In the genomic region with DNA sequence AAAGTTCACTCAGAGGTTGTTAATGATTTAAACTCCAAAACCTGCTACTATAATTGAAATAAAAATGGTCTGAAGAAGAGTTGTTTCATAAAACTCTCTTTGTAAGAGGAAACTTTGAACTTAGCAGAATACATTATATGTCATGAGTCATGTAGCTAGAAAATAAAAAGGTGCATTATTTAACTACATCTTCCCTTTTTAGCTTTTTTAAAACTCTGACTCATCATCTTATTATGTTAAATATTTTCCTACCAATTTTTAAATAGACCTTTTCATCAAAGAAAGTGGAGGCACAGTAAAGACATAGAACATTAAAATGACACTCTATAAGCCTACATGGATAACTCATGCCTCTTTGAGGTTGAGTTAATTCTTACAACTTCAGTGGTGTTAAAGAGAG, we compare ENCODE assay signal across 10 cellular contexts. TPM values are rescaled to one million over a fixed set of nuclear protein-coding genes. Genes with fewer than 3 reads are reported as not detected.
DNase-seq lines count a peak whose midpoint lies in the region; FAIRE-seq and TF ChIP-seq lines count a peak whose summit lies in the region.
"Had no signal": no experiment of that assay in that cellular context is flagged by ENCODE, and none has a peak within 500 bp of the region (broad histone marks: within the 10 kb centered on the region; RNA-seq: fewer than 3 reads in every experiment).

No MANE protein-coding gene starts in this region.

- H3K4me1 ChIP-seq in astrocyte (ENCODE audit: insufficient read depth, low read length) = peaks cover 23% of the 10 kb centered on the region

- peak overlapping the region; percentile 99 for H3K9ac ChIP-seq in astrocyte (ENCODE audit: low read length)

- H3K4me3 Mint-ChIP-seq in astrocyte (ENCODE audit: unreplicated experiment) = no peak overlapping the region
- peak overlapping the region; percentile 98 for H3K4me3 Mint-ChIP-seq in neural crest cell

- peak overlapping the region; percentile 97 for H3K27ac ChIP-seq in astrocyte (ENCODE audit: low read depth, low read length)

- H3K79me2 ChIP-seq in astrocyte (ENCODE audit: insufficient read depth, low read length) = peaks cover 22% of the 10 kb centered on the region

- H3K4me1 Mint-ChIP-seq in astrocyte (ENCODE audit: low read depth, unreplicated experiment) = peaks cover 15% of the 10 kb centered on the region
- H3K4me1 Mint-ChIP-seq in neural crest cell = peaks cover 34% of the 10 kb centered on the region

- H3K36me3 ChIP-seq in astrocyte (ENCODE audit: insufficient read depth, low read length) = no peaks in the 10 kb centered on the region

- H3K9me3 ChIP-seq in astrocyte (ENCODE audit: insufficient read depth, low read depth, low read length) = no peaks in the 10 kb centered on the region

- no peak overlapping the region for H2AFZ ChIP-seq in astrocyte (ENCODE audit: low read depth, low read length)

- no peaks in the 10 kb centered on the region for H3K9me3 Mint-ChIP-seq in astrocyte (ENCODE audit: unreplicated experiment)
- no peaks in the 10 kb centered on the region for H3K9me3 Mint-ChIP-seq in neural crest cell

- H4K20me1 ChIP-seq in astrocyte (ENCODE audit: insufficient read depth, low read length) = peaks cover 3% of the 10 kb centered on the region

- H3K27me3 ChIP-seq in astrocyte (ENCODE audit: insufficient read depth, low read length) = no peaks in the 10 kb centered on the region

- H3K36me3 Mint-ChIP-seq in astrocyte (ENCODE audit: low read depth, unreplicated experiment) (no peaks in the 10 kb centered on the region), neural crest cell (ENCODE audit: low read depth) (no peaks in the 10 kb centered on the region)

- TF ChIP-seq CTCF in astrocyte (IDR thresholded peaks at IDR 0.05; ENCODE audit: insufficient read depth, low read depth, low read length) = no peak
- no peak for TF ChIP-seq CTCF in neural crest cell (conservative IDR thresholded peaks at IDR 0.05)
- TF ChIP-seq CTCF in GM20000 (IDR thresholded peaks at IDR 0.05; ENCODE audit: extremely low read depth, missing control alignments) = no peak

- peak overlapping the region; percentile 99 for H3K4me3 ChIP-seq in astrocyte (ENCODE audit: insufficient read depth, low read depth, low read length)

- DNase-seq in COLO829 (ENCODE audit: low spot score) (peak; percentile 86), HT1080 (ENCODE audit: low read depth) (peak; percentile 76), astrocyte (ENCODE audit: low read depth) (peak; percentile 70), neural crest cell (ENCODE audit: low read depth, low spot score) (no peak), NCI-H2196 (lab: John Stamatoyannopoulos, UW; ENCODE audit: unreplicated experiment) (no peak), NCI-H510A treated with DMSO at 0.1 percent for 48 hours (lab: John Stamatoyannopoulos, UW) (no peak), GM20000 (ENCODE audit: low spot score) (no peak)
- DNase-seq in effector CD4-positive, alpha-beta T cell = no peak
- DNase-seq: NCI-H1048, posterior cingulate gyrus had no signal

- H3K27ac Mint-ChIP-seq in astrocyte (ENCODE audit: unreplicated experiment) = peak overlapping the region; percentile 21
- H3K27ac Mint-ChIP-seq in neural crest cell (ENCODE audit: unreplicated experiment) = no peak overlapping the region

- H3K27me3 Mint-ChIP-seq in astrocyte (ENCODE audit: low read depth, unreplicated experiment) = peaks cover 3% of the 10 kb centered on the region
- H3K27me3 Mint-ChIP-seq in neural crest cell (ENCODE audit: low read depth) = peaks cover 16% of the 10 kb centered on the region

- peak; percentile 76 for FAIRE-seq in astrocyte (lab: Jason Lieb, UNC)

- peak overlapping the region; percentile 97 for H3K4me2 ChIP-seq in astrocyte (ENCODE audit: low read length)

RNA-seq across cellular contexts. Expression of a gene that starts 1.2 kb away (rescaled TPM):
- total RNA-seq in HT1080 (2014; rRNA removed; shearing (Covaris generic)) = 5.8 and 6.7 TPM in 2 replicates
- polyA plus RNA-seq in HT1080 (2015; cell fraction: cytosol; rRNA removed) = 7.7 and 19.5 TPM in 2 replicates
- polyA plus RNA-seq in HT1080 (2015; cell fraction: nucleus; rRNA removed) = 26.2 and 35.2 TPM in 2 replicates
- 35.7 and 39.7 TPM in 2 replicates for total RNA-seq in astrocyte
- total RNA-seq in neural crest cell = 13.0 and 21.2 TPM in 2 replicates

Comparison
In these comparisons a context has a peak if more than half of its experiments do, and no peak if none do; other contexts are left out.
1. DNase-seq: peak in COLO829 (single experiment), HT1080 (single experiment) and astrocyte (single experiment); none in neural crest cell (single experiment), NCI-H2196 (single experiment), NCI-H510A treated with DMSO at 0.1 percent for 48 hours (single experiment), GM20000 (single experiment) and effector CD4-positive, alpha-beta T cell (single experiment).